Comparison of ENCODE assay signal across 22 cellular contexts in genomic region chr1:33244809-33245186, GRCh38. TPM values are rescaled to one million over a fixed set of nuclear protein-coding genes. Genes with fewer than 3 reads are reported as not detected.
DNase-seq lines count a peak whose midpoint lies in the region; ATAC-seq and TF ChIP-seq lines count a peak whose summit lies in the region.
"Had no signal": no experiment of that assay in that cellular context is flagged by ENCODE, and none has a peak within 500 bp of the region (broad histone marks: within the 10 kb centered on the region; RNA-seq: fewer than 3 reads in every experiment).

No MANE protein-coding gene starts in this region.

- peak overlapping the region; percentile 39 for H3K4ac ChIP-seq in mesendoderm (ENCODE audit: low read depth, low read length)

- no peak overlapping the region for H2AK5ac ChIP-seq in mesendoderm (ENCODE audit: low read length)

- H2BK5ac ChIP-seq in mesendoderm (ENCODE audit: low read length) = no peak overlapping the region

- peak in 1 of 2 experiments; percentile 49 for DNase-seq in Caco-2
- DNase-seq in NCI-H1436 treated with DMSO at 0.1 percent for 48 hours (lab: John Stamatoyannopoulos, UW) = peak; percentile 42
- DNase-seq in RWPE2 (ENCODE audit: low spot score) = no peak
- DNase-seq in mesendoderm = no peak
- DNase-seq in naive thymus-derived CD4-positive, alpha-beta T cell = no peak
- no peak for DNase-seq in osteoblast (ENCODE audit: insufficient read length, low spot score, missing footprints)
- no peak for DNase-seq in cerebellum (ENCODE audit: low spot score)
- DNase-seq in AML-193 (lab: John Stamatoyannopoulos, UW) = no peak
- DNase-seq: activated B cell treated with CpG ODN at 0.5 μM for 24 hours; central memory CD4-positive, alpha-beta T cell; naive thymus-derived CD8-positive, alpha-beta T cell; NCI-H1092 treated with DMSO at 0.1 percent for 48 hours; NCI-H2081 treated with DMSO at 0.1 percent for 48 hours; ovary; SHP77; stimulated activated naive CD8-positive, alpha-beta T cell treated with anti-CD3 and anti-CD28 coated beads, Interleukin-15, Interleukin-2, amounts not matched to agents 100 U/mL and 50 U/mL, for 24 hours; SW 1271 had no signal

- no CpG with 5 or more reads among the region's 2 CpGs for WGBS in mesendoderm (ENCODE audit: extremely low coverage, insufficient coverage, low lambda C conversion rate)

- no peaks in the 10 kb centered on the region for H3K36me3 Mint-ChIP-seq in Caco-2 (ENCODE audit: insufficient read depth, unreplicated experiment)
- no peaks in the 10 kb centered on the region for H3K36me3 Mint-ChIP-seq in naive thymus-derived CD4-positive, alpha-beta T cell
- H3K36me3 Mint-ChIP-seq: activated naive CD4-positive, alpha-beta T cell treated with anti-CD3 and anti-CD28 coated beads, Interleukin-2, amount 50 U/mL, for 24 hours; naive thymus-derived CD8-positive, alpha-beta T cell had no signal

- TF ChIP-seq CTCF in Caco-2 (IDR thresholded peaks at IDR 0.05; ENCODE audit: insufficient read depth in 1 of 2, low read depth in 1 of 2, low read length in 1 of 2, severe bottlenecking in 1 of 2, unreplicated experiment in 1 of 2) = no peak
- TF ChIP-seq CTCF in RWPE2 (IDR thresholded peaks at IDR 0.05; ENCODE audit: poor library complexity, severe bottlenecking) = no peak
- TF ChIP-seq CTCF in osteoblast (IDR thresholded peaks at IDR 0.05; ENCODE audit: extremely low read depth, low read depth, low read length) = no peak

- no peak for ATAC-seq in RWPE2 (ENCODE audit: low read depth)
- no peak for ATAC-seq in naive thymus-derived CD4-positive, alpha-beta T cell
- ATAC-seq: naive thymus-derived CD8-positive, alpha-beta T cell; stimulated activated naive CD8-positive, alpha-beta T cell treated with anti-CD3 and anti-CD28 coated beads, Interleukin-15, Interleukin-2, amounts not matched to agents 100 U/mL and 50 U/mL, for 24 hours had no signal

- H3K4me3 ChIP-seq in Caco-2 (ENCODE audit: low read depth, low read length) = no peak overlapping the region
- H3K4me3 ChIP-seq in RWPE2 (ENCODE audit: severe bottlenecking) = no peak overlapping the region
- no peak overlapping the region for H3K4me3 ChIP-seq in mesendoderm (ENCODE audit: low read length)
- no peak overlapping the region for H3K4me3 ChIP-seq in naive thymus-derived CD4-positive, alpha-beta T cell (ENCODE audit: low read length)
- H3K4me3 ChIP-seq in osteoblast (ENCODE audit: insufficient read depth, low read length) = no peak overlapping the region
- H3K4me3 ChIP-seq: HAP-1, ovary, right atrium auricular region had no signal

- POLR2A ChIA-PET in Caco-2 (lab: Charles Lee) = no interaction called here
- POLR2A ChIA-PET in naive thymus-derived CD4-positive, alpha-beta T cell (lab: Charles Lee) = no interaction called here

- H3K27me3 ChIP-seq in Caco-2 (replicated peaks; ENCODE audit: control insufficient read depth, insufficient read depth, low read length) = no peaks in the 10 kb centered on the region
- H3K27me3 ChIP-seq in RWPE2 (ENCODE audit: insufficient read depth, poor library complexity, severe bottlenecking) = no peaks in the 10 kb centered on the region
- no peaks in the 10 kb centered on the region for H3K27me3 ChIP-seq in mesendoderm (ENCODE audit: insufficient read depth, low read length, poor library complexity)
- no peaks in the 10 kb centered on the region for H3K27me3 ChIP-seq in naive thymus-derived CD4-positive, alpha-beta T cell (ENCODE audit: control insufficient read depth in 2 of 2, insufficient read depth in 2 of 2, low read length in 2 of 2)
- no peaks in the 10 kb centered on the region for H3K27me3 ChIP-seq in osteoblast (ENCODE audit: insufficient read depth, low read length)
- H3K27me3 ChIP-seq: ovary, right atrium auricular region had no signal

- no peak overlapping the region for H3K9ac ChIP-seq in mesendoderm (ENCODE audit: low read length)

- H4K8ac ChIP-seq in mesendoderm (ENCODE audit: low read depth, low read length) = no peak overlapping the region

- H3K4me2 ChIP-seq in mesendoderm (ENCODE audit: low read length) (no peak overlapping the region), osteoblast (ENCODE audit: insufficient read depth, low read length) (no peak overlapping the region)

- no peak overlapping the region for H3K23ac ChIP-seq in mesendoderm (ENCODE audit: low read length)

- intact Hi-C loops in Caco-2 (cut with micrococcal nuclease; ENCODE audit: unreplicated experiment) = no loop called here
- intact Hi-C loops in naive thymus-derived CD4-positive, alpha-beta T cell (cut with micrococcal nuclease) = no loop called here

- no peak overlapping the region for H3K56ac ChIP-seq in mesendoderm (ENCODE audit: low read length)

- no peak overlapping the region for H2AFZ ChIP-seq in osteoblast (ENCODE audit: low read length)

- H3K9me3 ChIP-seq in Caco-2 (no peaks in the 10 kb centered on the region), RWPE2 (ENCODE audit: severe bottlenecking) (no peaks in the 10 kb centered on the region), osteoblast (ENCODE audit: low read depth, low read length) (no peaks in the 10 kb centered on the region)
- no peaks in the 10 kb centered on the region for H3K9me3 ChIP-seq in naive thymus-derived CD4-positive, alpha-beta T cell (ENCODE audit: control insufficient read depth in 2 of 3, low read length in 3 of 3)
- H3K9me3 ChIP-seq: HAP-1, ovary, right atrium auricular region had no signal

- H3K27ac ChIP-seq in RWPE2 (ENCODE audit: poor library complexity, severe bottlenecking) = peak overlapping the region; percentile 19
- H3K27ac ChIP-seq in mesendoderm (ENCODE audit: low read depth, low read length) = no peak overlapping the region
- no peak overlapping the region for H3K27ac ChIP-seq in naive thymus-derived CD4-positive, alpha-beta T cell (ENCODE audit: low read depth, low read length)
- H3K27ac ChIP-seq in osteoblast (ENCODE audit: low read depth, low read length) = no peak overlapping the region
- H3K27ac ChIP-seq: C4-2B, ovary, right atrium auricular region had no signal

- H3K4me1 Mint-ChIP-seq in Caco-2 (ENCODE audit: low read depth, unreplicated experiment) = peaks cover 25% of the 10 kb centered on the region
- H3K4me1 Mint-ChIP-seq in naive thymus-derived CD4-positive, alpha-beta T cell = no peaks in the 10 kb centered on the region
- H3K4me1 Mint-ChIP-seq: activated B cell treated with CpG ODN at 0.5 μM for 24 hours; activated naive CD4-positive, alpha-beta T cell treated with anti-CD3 and anti-CD28 coated beads, Interleukin-2, amount 50 U/mL, for 24 hours had no signal

- no peaks in the 10 kb centered on the region for H3K79me1 ChIP-seq in mesendoderm (ENCODE audit: low read length)

- no TSS peak for BruUV-seq in Caco-2 (replicated peaks; lab: Mats Ljungman, UMichigan)

- H3K4me3 Mint-ChIP-seq in Caco-2 (ENCODE audit: unreplicated experiment) = no peak overlapping the region
- H3K4me3 Mint-ChIP-seq in naive thymus-derived CD4-positive, alpha-beta T cell = no peak overlapping the region
- H3K4me3 Mint-ChIP-seq: activated B cell treated with CpG ODN at 0.5 μM for 24 hours; activated naive CD4-positive, alpha-beta T cell treated with anti-CD3 and anti-CD28 coated beads, Interleukin-2, amount 50 U/mL, for 24 hours; activated T-helper 1 cell treated with anti-CD3 and anti-CD28 coated beads, Interleukin-12 subunit alpha, Interleukin-12 subunit beta, Interleukin-2, Interleukin-4 antibody, amounts not matched to agents 30 ng/mL and 10 ng/mL and 1 ng/mL, durations not matched to agents 14 hours and 24 hours and 36 hours; naive thymus-derived CD8-positive, alpha-beta T cell had no signal

- H4K5ac ChIP-seq in mesendoderm (ENCODE audit: low read length) = no peak overlapping the region

- H2BK120ac ChIP-seq in mesendoderm (ENCODE audit: low read depth, low read length) = no peak overlapping the region

- peaks cover 51% of the 10 kb centered on the region for H3K4me1 ChIP-seq in Caco-2
- no peaks in the 10 kb centered on the region for H3K4me1 ChIP-seq in RWPE2 (ENCODE audit: insufficient read depth, poor library complexity, severe bottlenecking)
- peaks cover 16% of the 10 kb centered on the region for H3K4me1 ChIP-seq in mesendoderm (ENCODE audit: control insufficient read depth, low read depth, low read length)
- no peaks in the 10 kb centered on the region for H3K4me1 ChIP-seq in naive thymus-derived CD4-positive, alpha-beta T cell (ENCODE audit: control insufficient read depth in 2 of 2, insufficient read depth in 2 of 2, low read length in 2 of 2)
- no peaks in the 10 kb centered on the region for H3K4me1 ChIP-seq in osteoblast (ENCODE audit: insufficient read depth, low read length)
- H3K4me1 ChIP-seq: right atrium auricular region had no signal

- no peaks in the 10 kb centered on the region for H3K27me3 Mint-ChIP-seq in Caco-2 (ENCODE audit: insufficient read depth, unreplicated experiment)
- H3K27me3 Mint-ChIP-seq in naive thymus-derived CD4-positive, alpha-beta T cell = peaks cover 7 to 32% (median 15%) of the 10 kb centered on the region in 5 donors
- H3K27me3 Mint-ChIP-seq: activated naive CD4-positive, alpha-beta T cell treated with anti-CD3 and anti-CD28 coated beads, Interleukin-2, amount 50 U/mL, for 24 hours had no signal

- H3K9me3 Mint-ChIP-seq in Caco-2 (ENCODE audit: unreplicated experiment) = no peaks in the 10 kb centered on the region
- H3K9me3 Mint-ChIP-seq in naive thymus-derived CD4-positive, alpha-beta T cell = peaks cover 0 to 1% (median 0%) of the 10 kb centered on the region in 11 donors
- H3K9me3 Mint-ChIP-seq: activated B cell treated with CpG ODN at 0.5 μM for 24 hours; activated naive CD4-positive, alpha-beta T cell treated with anti-CD3 and anti-CD28 coated beads, Interleukin-2, amount 50 U/mL, for 24 hours; activated T-helper 1 cell treated with anti-CD3 and anti-CD28 coated beads, Interleukin-12 subunit alpha, Interleukin-12 subunit beta, Interleukin-2, Interleukin-4 antibody, amounts not matched to agents 30 ng/mL and 10 ng/mL and 1 ng/mL, durations not matched to agents 14 hours and 24 hours and 36 hours; naive thymus-derived CD8-positive, alpha-beta T cell had no signal

- no peaks in the 10 kb centered on the region for H3K36me3 ChIP-seq in Caco-2 (ENCODE audit: control insufficient read depth, insufficient read depth, low read length)
- no peaks in the 10 kb centered on the region for H3K36me3 ChIP-seq in RWPE2 (ENCODE audit: low read depth)
- no peaks in the 10 kb centered on the region for H3K36me3 ChIP-seq in mesendoderm (ENCODE audit: control insufficient read depth, insufficient read depth, low read length)
- no peaks in the 10 kb centered on the region for H3K36me3 ChIP-seq in naive thymus-derived CD4-positive, alpha-beta T cell (ENCODE audit: control insufficient read depth in 2 of 3, insufficient read depth in 3 of 3, low read length in 3 of 3)
- no peaks in the 10 kb centered on the region for H3K36me3 ChIP-seq in osteoblast (ENCODE audit: insufficient read depth, low read length)
- H3K36me3 ChIP-seq: HAP-1, ovary, right atrium auricular region had no signal

- H4K20me1 ChIP-seq in osteoblast (ENCODE audit: insufficient read depth, low read length) = no peaks in the 10 kb centered on the region

- CTCF ChIA-PET in Caco-2 (lab: Charles Lee) = no interaction called here
- CTCF ChIA-PET in naive thymus-derived CD4-positive, alpha-beta T cell (lab: Charles Lee) = no interaction called here

- peak overlapping the region; percentile 81 for H3K27ac Mint-ChIP-seq in Caco-2 (ENCODE audit: unreplicated experiment)
- H3K27ac Mint-ChIP-seq in naive thymus-derived CD4-positive, alpha-beta T cell = no peak overlapping the region
- H3K27ac Mint-ChIP-seq: activated B cell treated with CpG ODN at 0.5 μM for 24 hours; activated naive CD4-positive, alpha-beta T cell treated with anti-CD3 and anti-CD28 coated beads, Interleukin-2, amount 50 U/mL, for 24 hours; activated T-helper 1 cell treated with anti-CD3 and anti-CD28 coated beads, Interleukin-12 subunit alpha, Interleukin-12 subunit beta, Interleukin-2, Interleukin-4 antibody, amounts not matched to agents 30 ng/mL and 10 ng/mL and 1 ng/mL, durations not matched to agents 14 hours and 24 hours and 36 hours had no signal

- H3K18ac ChIP-seq in mesendoderm (ENCODE audit: low read length) = peak overlapping the region; percentile 42

- H2BK15ac ChIP-seq in mesendoderm (replicated peaks; ENCODE audit: low read depth) = no peak overlapping the region

- no peaks in the 10 kb centered on the region for H3K79me2 ChIP-seq in mesendoderm (ENCODE audit: control insufficient read depth, insufficient read depth, low read length)
- H3K79me2 ChIP-seq in osteoblast (ENCODE audit: insufficient read depth, low read length) = no peaks in the 10 kb centered on the region

RNA-seq across cellular contexts. Expression of gene ZNF362, which starts 11.5 kb away (rescaled TPM):
- total RNA-seq in Caco-2 (2022) (23.2 and 26.9 TPM in 2 replicates), osteoblast (13.4 and 18.9 TPM in 2 replicates), cerebellum (12.5 TPM)
- 25.3 TPM for polyA plus RNA-seq in mesendoderm (2013, experiment 1 of 2)
- polyA plus RNA-seq in mesendoderm (2013, experiment 2 of 2) = 25.7 TPM
- total RNA-seq in naive thymus-derived CD4-positive, alpha-beta T cell = 10 to 100 TPM; 24.7 to 30.5 (median 27.0) TPM
- polyA plus RNA-seq in naive thymus-derived CD4-positive, alpha-beta T cell = 10 to 100 TPM; 17.2 to 30.0 TPM
